Comparison of ENCODE assay signal across 12 cellular contexts in genomic region chr5:73031839-73032238, GRCh38.
A peak's percentile ranks its signal among the peaks of the same experiment; 100 is the strongest.
DNase-seq lines count a peak whose midpoint lies in the region; ATAC-seq and TF ChIP-seq lines count a peak whose summit lies in the region.
"Had no signal": no experiment of that assay in that cellular context is flagged by ENCODE, and none has a peak within 500 bp of the region (broad histone marks: within the 10 kb centered on the region; RNA-seq: fewer than 3 reads in every experiment).

No MANE protein-coding gene starts in this region.

- no TSS peak for BruUV-seq in MCF 10A (replicated peaks; lab: Mats Ljungman, UMichigan)

- H3K27me3 ChIP-seq in breast epithelium (no peaks in the 10 kb centered on the region), fibroblast of lung (ENCODE audit: control insufficient read depth, insufficient read depth, low read length) (no peaks in the 10 kb centered on the region)

- intact Hi-C loops in MCF 10A (cut with micrococcal nuclease) (loop anchor here (1.0 to 2.0 kb wide), 2 partner anchors 75 to 112 kb away; partner anchors contain the start of gene FCHO2), breast epithelium (cut with DNase I; ENCODE audit: low total_unique reads) (no loop called here)

- peak overlapping the region; percentile 56 for H3K4me2 ChIP-seq in fibroblast of lung (ENCODE audit: extremely low read depth, insufficient read depth, low read length)

- peaks cover 31% of the 10 kb centered on the region for H3K36me3 Mint-ChIP-seq in MCF 10A (ENCODE audit: insufficient read depth, unreplicated experiment)
- no peaks in the 10 kb centered on the region for H3K36me3 Mint-ChIP-seq in T-helper 2 cell treated with Interferon-gamma antibody and Interleukin-4, amounts not matched to agents 5 μg/mL and 100 μg/mL, for 36 hours (ENCODE audit: low read depth)
- H3K36me3 Mint-ChIP-seq: naive B cell had no signal

- POLR2A ChIA-PET in MCF 10A (lab: Yijun Ruan, JAX) = interaction anchor here (0.7 to 4.4 kb wide), 5 partner anchors 31 to 218 kb away, joined by 3 to 48 read pairs (median 4); partner anchors contain the start of gene FCHO2

- no peak for TF ChIP-seq CTCF in MCF 10A (IDR thresholded peaks at IDR 0.05; ENCODE audit: unreplicated experiment)
- no peak for TF ChIP-seq CTCF in breast epithelium (IDR thresholded peaks at IDR 0.05)
- TF ChIP-seq CTCF in fibroblast of lung (conservative IDR thresholded peaks at IDR 0.05 in 1 of 2, IDR thresholded peaks at IDR 0.05 in 1 of 2; ENCODE audit: low read depth in 1 of 2, low read length in 2 of 2) = no peak

- ATAC-seq in GM19351 (IDR thresholded peaks at IDR 0.05; ENCODE audit: unreplicated experiment) = no peak
- no peak for ATAC-seq in HG02840 (IDR thresholded peaks at IDR 0.05; ENCODE audit: low FRiP score, unreplicated experiment)

- peak overlapping the region; percentile 51 for H3K27ac Mint-ChIP-seq in MCF 10A (ENCODE audit: low read depth, unreplicated experiment)
- no peak overlapping the region for H3K27ac Mint-ChIP-seq in T-helper 2 cell treated with Interferon-gamma antibody and Interleukin-4, amounts not matched to agents 5 μg/mL and 100 μg/mL, for 36 hours
- H3K27ac Mint-ChIP-seq: B cell had no signal

- DNase-seq in MCF 10A (ENCODE audit: unreplicated experiment) = peak; percentile 78
- no peak for DNase-seq in breast epithelium (ENCODE audit: low spot score in 2 of 2)
- peak; percentile 88 for DNase-seq in NCI-H748 treated with DMSO at 0.1 percent for 48 hours (lab: John Stamatoyannopoulos, UW)
- DNase-seq in fibroblast of lung (ENCODE audit: low read depth in 2 of 2) = peak; percentile 79 to 84
- DNase-seq in superior temporal gyrus (ENCODE audit: extremely low spot score) = peak; percentile 33
- no peak for DNase-seq in T-helper 2 cell treated with Interferon-gamma antibody and Interleukin-4, amounts not matched to agents 5 μg/mL and 100 μg/mL, for 36 hours (ENCODE audit: low spot score)
- DNase-seq: naive B cell had no signal

- H3K9ac ChIP-seq in fibroblast of lung (ENCODE audit: insufficient read depth, low read length) = no peak overlapping the region

- H3K36me3 ChIP-seq in breast epithelium = no peaks in the 10 kb centered on the region
- no peaks in the 10 kb centered on the region for H3K36me3 ChIP-seq in fibroblast of lung (ENCODE audit: control insufficient read depth, insufficient read depth, low read length)

- H3K4me3 ChIP-seq in breast epithelium (no peak overlapping the region), fibroblast of lung (replicated peaks in 1 of 4; ENCODE audit: control extremely low read depth in 1 of 4, insufficient read depth in 1 of 4, low read depth in 3 of 4, low read length in 4 of 4) (no peak overlapping the region)
- H3K4me3 ChIP-seq: coronary artery had no signal

- H3K9me3 Mint-ChIP-seq in MCF 10A (ENCODE audit: unreplicated experiment) = no peaks in the 10 kb centered on the region
- H3K9me3 Mint-ChIP-seq in T-helper 2 cell treated with Interferon-gamma antibody and Interleukin-4, amounts not matched to agents 5 μg/mL and 100 μg/mL, for 36 hours = no peaks in the 10 kb centered on the region
- H3K9me3 Mint-ChIP-seq: naive B cell had no signal

- H3K9me3 ChIP-seq in breast epithelium (no peaks in the 10 kb centered on the region), fibroblast of lung (ENCODE audit: control insufficient read depth, insufficient read depth, low read depth, low read length) (no peaks in the 10 kb centered on the region)

- H3K4me1 Mint-ChIP-seq in MCF 10A (ENCODE audit: insufficient read depth, unreplicated experiment) = peaks cover 16% of the 10 kb centered on the region
- H3K4me1 Mint-ChIP-seq in T-helper 2 cell treated with Interferon-gamma antibody and Interleukin-4, amounts not matched to agents 5 μg/mL and 100 μg/mL, for 36 hours (ENCODE audit: low read depth) = no peaks in the 10 kb centered on the region
- H3K4me1 Mint-ChIP-seq: B cell, naive B cell had no signal

- no peak overlapping the region for H2AFZ ChIP-seq in fibroblast of lung (ENCODE audit: low read length)

- no peaks in the 10 kb centered on the region for H3K79me2 ChIP-seq in fibroblast of lung (ENCODE audit: control insufficient read depth, insufficient read depth, low read length)

- H3K27me3 Mint-ChIP-seq in MCF 10A (ENCODE audit: insufficient read depth, unreplicated experiment) = no peaks in the 10 kb centered on the region
- H3K27me3 Mint-ChIP-seq in T-helper 2 cell treated with Interferon-gamma antibody and Interleukin-4, amounts not matched to agents 5 μg/mL and 100 μg/mL, for 36 hours (ENCODE audit: low read depth) = peaks cover 2% of the 10 kb centered on the region
- H3K27me3 Mint-ChIP-seq: B cell, naive B cell had no signal

- TF ChIP-seq POLR2A in breast epithelium (IDR thresholded peaks at IDR 0.05) = no peak

- CTCF ChIA-PET in MCF 10A (lab: Yijun Ruan, JAX) = interaction anchor here (1.8 kb wide), 1 partner anchor 12 kb away, joined by 3 read pairs; no protein-coding TSS in a partner anchor

- no peak overlapping the region for H3K4me3 Mint-ChIP-seq in MCF 10A (ENCODE audit: unreplicated experiment)
- H3K4me3 Mint-ChIP-seq in T-helper 2 cell treated with Interferon-gamma antibody and Interleukin-4, amounts not matched to agents 5 μg/mL and 100 μg/mL, for 36 hours = no peak overlapping the region
- H3K4me3 Mint-ChIP-seq: B cell, naive B cell had no signal

- H3K27ac ChIP-seq in breast epithelium (peak overlapping the region in 1 of 2 donors; percentile 48), fibroblast of lung (ENCODE audit: insufficient read depth, low read length) (no peak overlapping the region)
- H3K27ac ChIP-seq: coronary artery, VCaP had no signal

- H3K4me1 ChIP-seq in breast epithelium = no peaks in the 10 kb centered on the region
- H3K4me1 ChIP-seq in fibroblast of lung (ENCODE audit: control insufficient read depth, extremely low read depth, insufficient read depth, low read length) = peaks cover 15% of the 10 kb centered on the region

- no peaks in the 10 kb centered on the region for H4K20me1 ChIP-seq in fibroblast of lung (ENCODE audit: control insufficient read depth, extremely low read depth, insufficient read depth, low read length)

Comparison
In these comparisons a context has a peak if more than half of its experiments do, and no peak if none do; other contexts are left out.
1. DNase-seq: peak in MCF 10A (single experiment), NCI-H748 treated with DMSO at 0.1 percent for 48 hours (single experiment), fibroblast of lung (2 of 2) and superior temporal gyrus (single experiment); none in breast epithelium (0 of 2) and T-helper 2 cell treated with Interferon-gamma antibody and Interleukin-4, amounts not matched to agents 5 μg/mL and 100 μg/mL, for 36 hours (single experiment).